ENCODE assay signal across 27 cellular contexts in genomic region chr17:65482201-65482600, GRCh38.
"Had no signal": no experiment of that assay in that cellular context is flagged by ENCODE, and none has a peak within 500 bp of the region (broad histone marks: within the 10 kb centered on the region; RNA-seq: fewer than 3 reads in every experiment).

No MANE protein-coding gene starts in this region.

- H3K27ac Mint-ChIP-seq: stimulated activated effector memory CD8-positive, alpha-beta T cell treated with anti-CD3 and anti-CD28 coated beads, Interleukin-12 subunit alpha, Interleukin-12 subunit beta, amount 100 ng/mL, for 72 hours; stimulated activated memory B cell treated with anti-CD40 and anti-IgM and Interleukin-4, amounts not matched to agents 10 μg/mL and 1 μg/mL and 100 μg/mL, for 72 hours; stimulated activated naive B cell treated with anti-CD40 and anti-IgM and Interleukin-4, amounts not matched to agents 10 μg/mL and 1 μg/mL and 100 μg/mL, for 72 hours; stimulated activated naive CD8-positive, alpha-beta T cell treated with anti-CD3 and anti-CD28 coated beads, Interleukin-15, Interleukin-2, amounts not matched to agents 100 ng/mL and 50 ng/mL, for 24 hours had no signal

- H3K4me1 Mint-ChIP-seq: stimulated activated effector memory CD8-positive, alpha-beta T cell treated with anti-CD3 and anti-CD28 coated beads, Interleukin-12 subunit alpha, Interleukin-12 subunit beta, amount 100 ng/mL, for 72 hours; stimulated activated memory B cell treated with anti-CD40 and anti-IgM and Interleukin-4, amounts not matched to agents 10 μg/mL and 1 μg/mL and 100 μg/mL, for 72 hours; stimulated activated naive B cell treated with anti-CD40 and anti-IgM and Interleukin-4, amounts not matched to agents 10 μg/mL and 1 μg/mL and 100 μg/mL, for 72 hours; stimulated activated naive CD8-positive, alpha-beta T cell treated with anti-CD3 and anti-CD28 coated beads, Interleukin-15, amount 100 ng/mL, for 72 hours had no signal

- H3K27ac ChIP-seq: stomach, suprapubic skin, testis, thoracic aorta, tibial artery, tibial nerve, transverse colon, upper lobe of left lung, upper lobe of right lung, uterus, vagina had no signal

- H3K4me3 ChIP-seq: stomach, suprapubic skin, testis, thoracic aorta, tibial artery, tibial nerve, transverse colon, upper lobe of left lung, upper lobe of right lung, uterus, vagina had no signal

- H3K4me3 Mint-ChIP-seq: stimulated activated effector memory CD8-positive, alpha-beta T cell treated with anti-CD3 and anti-CD28 coated beads, Interleukin-12 subunit alpha, Interleukin-12 subunit beta, amount 100 ng/mL, for 72 hours; stimulated activated memory B cell treated with anti-CD40 and anti-IgM and Interleukin-4, amounts not matched to agents 10 μg/mL and 1 μg/mL and 100 μg/mL, for 72 hours; stimulated activated naive B cell treated with anti-CD40 and anti-IgM and Interleukin-4, amounts not matched to agents 10 μg/mL and 1 μg/mL and 100 μg/mL, for 72 hours; stimulated activated naive CD8-positive, alpha-beta T cell treated with anti-CD3 and anti-CD28 coated beads, Interleukin-15, amount 100 ng/mL, for 72 hours; stimulated activated naive CD8-positive, alpha-beta T cell treated with anti-CD3 and anti-CD28 coated beads, Interleukin-15, Interleukin-2, amounts not matched to agents 100 ng/mL and 50 ng/mL, for 24 hours; type B pancreatic cell had no signal

- H3K4me1 ChIP-seq: stomach, suprapubic skin, tibial nerve, transverse colon, upper lobe of right lung, uterus, vagina had no signal

- H3K27me3 ChIP-seq: suprapubic skin, testis, tibial artery, tibial nerve, transverse colon, upper lobe of left lung, upper lobe of right lung, uterus, vagina had no signal

- ATAC-seq: stimulated activated effector memory CD8-positive, alpha-beta T cell treated with anti-CD3 and anti-CD28 coated beads, Interleukin-12 subunit alpha, Interleukin-12 subunit beta, amount 100 ng/mL, for 72 hours; stimulated activated memory B cell treated with anti-CD40 and anti-IgM and Interleukin-4, amounts not matched to agents 10 μg/mL and 1 μg/mL and 100 μg/mL, for 72 hours; stimulated activated naive B cell treated with anti-CD40 and anti-IgM and Interleukin-4, amounts not matched to agents 10 μg/mL and 1 μg/mL and 100 μg/mL, for 72 hours; stimulated activated naive CD8-positive, alpha-beta T cell treated with anti-CD3 and anti-CD28 coated beads, Interleukin-15, amount 100 ng/mL, for 72 hours; stimulated activated naive CD8-positive, alpha-beta T cell treated with anti-CD3 and anti-CD28 coated beads, Interleukin-15, Interleukin-2, amounts not matched to agents 100 U/mL and 50 U/mL, for 24 hours; upper lobe of right lung had no signal

- DNase-seq: stimulated activated CD4-positive, alpha-beta T cell treated with anti-CD3 and anti-CD28 coated beads, Interleukin-2, amount 100 ng/mL, for 24 hours; stimulated activated CD4-positive, alpha-beta T cell treated with anti-CD3 and anti-CD28 coated beads, Interleukin-2, amount 100 ng/mL, for 48 hours; stimulated activated CD4-positive, alpha-beta T cell treated with anti-CD3 and anti-CD28 coated beads, Interleukin-4, amount 100 ng/mL, for 1 hour; stimulated activated CD4-positive, alpha-beta T cell treated with anti-CD3 and anti-CD28 coated beads, Interleukin-4, amount 100 ng/mL, for 24 hours; stimulated activated CD4-positive, alpha-beta T cell treated with anti-CD3 and anti-CD28 coated beads, Interleukin-4, amount 100 ng/mL, for 4 hours; stimulated activated CD8-positive, alpha-beta memory T cell treated with anti-CD3 and anti-CD28 coated beads, Interleukin-4, amount 100 ng/mL, for 48 hours; stimulated activated naive B cell treated with anti-CD40 and anti-IgM and Interleukin-4, amounts not matched to agents 10 μg/mL and 1 μg/mL and 100 μg/mL, for 72 hours; stimulated activated naive CD4-positive, alpha-beta T cell; stimulated activated naive CD4-positive, alpha-beta T cell treated with Interleukin-2 at 50 U/mL for 16 hours; stimulated activated naive CD8-positive, alpha-beta T cell treated with anti-CD3 and anti-CD28 coated beads, Interleukin-15, amount 100 ng/mL, for 72 hours; stimulated activated naive CD8-positive, alpha-beta T cell treated with anti-CD3 and anti-CD28 coated beads, Interleukin-15, Interleukin-2, amounts not matched to agents 100 U/mL and 50 U/mL, for 24 hours; stomach; substantia nigra; testis; tibial artery; transverse colon; upper lobe of left lung; upper lobe of right lung; uterus had no signal

- H3K36me3 ChIP-seq: stomach, suprapubic skin, thoracic aorta, tibial artery, tibial nerve, transverse colon, upper lobe of left lung, upper lobe of right lung, uterus, vagina had no signal

- H3K9me3 ChIP-seq: stomach, suprapubic skin, testis, thoracic aorta, tibial artery, tibial nerve, transverse colon, upper lobe of left lung, upper lobe of right lung, uterus, vagina had no signal

- H3K36me3 Mint-ChIP-seq: stimulated activated effector memory CD8-positive, alpha-beta T cell treated with anti-CD3 and anti-CD28 coated beads, Interleukin-12 subunit alpha, Interleukin-12 subunit beta, amount 100 ng/mL, for 72 hours; stimulated activated memory B cell treated with anti-CD40 and anti-IgM and Interleukin-4, amounts not matched to agents 10 μg/mL and 1 μg/mL and 100 μg/mL, for 72 hours; stimulated activated naive B cell treated with anti-CD40 and anti-IgM and Interleukin-4, amounts not matched to agents 10 μg/mL and 1 μg/mL and 100 μg/mL, for 72 hours; type B pancreatic cell had no signal

- H3K9me3 Mint-ChIP-seq: stimulated activated effector memory CD8-positive, alpha-beta T cell treated with anti-CD3 and anti-CD28 coated beads, Interleukin-12 subunit alpha, Interleukin-12 subunit beta, amount 100 ng/mL, for 72 hours; stimulated activated naive B cell treated with anti-CD40 and anti-IgM and Interleukin-4, amounts not matched to agents 10 μg/mL and 1 μg/mL and 100 μg/mL, for 72 hours; stimulated activated naive CD8-positive, alpha-beta T cell treated with anti-CD3 and anti-CD28 coated beads, Interleukin-15, amount 100 ng/mL, for 72 hours; stimulated activated naive CD8-positive, alpha-beta T cell treated with anti-CD3 and anti-CD28 coated beads, Interleukin-15, Interleukin-2, amounts not matched to agents 100 ng/mL and 50 ng/mL, for 24 hours had no signal
